ENCODE assay signal across 23 cellular contexts in the genomic region with DNA sequence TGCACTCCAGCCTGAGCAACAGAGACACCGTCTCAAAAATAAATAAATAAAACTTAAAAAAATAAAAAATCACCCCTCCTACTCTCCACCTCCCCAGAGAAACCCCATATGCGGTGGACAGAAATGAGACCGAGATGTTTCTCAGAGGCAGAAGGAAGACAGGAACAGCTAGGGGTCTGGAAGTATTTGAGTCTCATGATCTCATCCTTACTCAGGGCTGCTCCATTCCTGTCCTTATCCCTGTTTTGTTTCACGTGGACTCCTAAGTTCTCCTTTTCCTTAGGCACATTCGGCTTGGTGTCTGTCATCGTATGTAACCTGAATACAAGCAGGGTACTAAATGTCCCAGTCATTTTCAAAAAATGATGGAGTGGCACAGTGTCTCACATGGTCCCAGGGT.
A peak's percentile ranks its signal among the peaks of the same experiment; 100 is the strongest.
DNase-seq lines count a peak whose midpoint lies in the region; ATAC-seq, FAIRE-seq and TF ChIP-seq lines count a peak whose summit lies in the region.
"Had no signal": no experiment of that assay in that cellular context is flagged by ENCODE, and none has a peak within 500 bp of the region (broad histone marks: within the 10 kb centered on the region; RNA-seq: fewer than 3 reads in every experiment).

No MANE protein-coding gene starts in this region.

- no peak for ATAC-seq in HG02938 (IDR thresholded peaks at IDR 0.05; ENCODE audit: unreplicated experiment)
- ATAC-seq: gastrocnemius medialis; naive thymus-derived CD8-positive, alpha-beta T cell; right cardiac atrium; stimulated activated naive CD8-positive, alpha-beta T cell treated with anti-CD3 and anti-CD28 coated beads, Interleukin-15, Interleukin-2, amounts not matched to agents 100 U/mL and 50 U/mL, for 24 hours had no signal

- intact Hi-C loops in posterior cingulate gyrus (cut with DNase I), result loop anchor here (5.0 kb wide), 1 partner anchor 42 kb away; no protein-coding TSS in a partner anchor

- H3K4me3 ChIP-seq in fibroblast of the aortic adventitia (ENCODE audit: low read depth, low read length), result no peak overlapping the region
- H3K4me3 ChIP-seq: gastrocnemius medialis, left ventricle myocardium inferior, ovary had no signal

- peak; percentile 15 for DNase-seq in H54 (ENCODE audit: insufficient read length, low spot score)
- DNase-seq in amniotic epithelial cell (ENCODE audit: low read depth), result peak; percentile 33
- DNase-seq in fibroblast of the aortic adventitia (ENCODE audit: low read depth), result peak; percentile 42
- no peak for DNase-seq in hippocampal formation (lab: John Stamatoyannopoulos, UW)
- no peak for DNase-seq in posterior cingulate gyrus
- no peak for DNase-seq in KBM-7
- DNase-seq: activated CD4-positive, alpha-beta T cell treated with anti-CD3 and anti-CD28 coated beads, Interleukin-2, amount 10 ng/mL, durations not matched to agents 7 days and 5 days; cerebellar nuclear complex; DMS53; effector CD8-positive, alpha-beta T cell; erythroblast; gastrocnemius medialis; Karpas-422; left ventricle myocardium inferior; naive thymus-derived CD8-positive, alpha-beta T cell; NCI-H187 treated with DMSO at 0.1 percent for 48 hours; NCI-H69; right cardiac atrium; RPMI8226; stimulated activated naive CD8-positive, alpha-beta T cell treated with anti-CD3 and anti-CD28 coated beads, Interleukin-15, Interleukin-2, amounts not matched to agents 100 U/mL and 50 U/mL, for 24 hours had no signal

- TF ChIP-seq CTCF in fibroblast of the aortic adventitia (IDR thresholded peaks at IDR 0.05; ENCODE audit: insufficient read depth, low read length), result no peak

- in situ Hi-C loops in KBM-7 (cut with MboI; ENCODE audit: low pct_unique_long_range_greater_than_20kb, low sequenced_read_pairs), result no loop called here

- no peak for FAIRE-seq in H54 (lab: Jason Lieb, UNC)
- FAIRE-seq: GM12892 had no signal

- TF ChIP-seq POLR2A in H54 (IDR thresholded peaks at IDR 0.05; ENCODE audit: low read depth, low read length), result no peak

Comparison
In these comparisons a context has a peak if more than half of its experiments do, and no peak if none do; other contexts are left out.
1. DNase-seq: peak in H54 (single experiment), amniotic epithelial cell (single experiment) and fibroblast of the aortic adventitia (single experiment); none in hippocampal formation (0 of 2), posterior cingulate gyrus (0 of 10) and KBM-7 (single experiment).